Comparison of ENCODE assay signal across 8 cellular contexts in the genomic region with DNA sequence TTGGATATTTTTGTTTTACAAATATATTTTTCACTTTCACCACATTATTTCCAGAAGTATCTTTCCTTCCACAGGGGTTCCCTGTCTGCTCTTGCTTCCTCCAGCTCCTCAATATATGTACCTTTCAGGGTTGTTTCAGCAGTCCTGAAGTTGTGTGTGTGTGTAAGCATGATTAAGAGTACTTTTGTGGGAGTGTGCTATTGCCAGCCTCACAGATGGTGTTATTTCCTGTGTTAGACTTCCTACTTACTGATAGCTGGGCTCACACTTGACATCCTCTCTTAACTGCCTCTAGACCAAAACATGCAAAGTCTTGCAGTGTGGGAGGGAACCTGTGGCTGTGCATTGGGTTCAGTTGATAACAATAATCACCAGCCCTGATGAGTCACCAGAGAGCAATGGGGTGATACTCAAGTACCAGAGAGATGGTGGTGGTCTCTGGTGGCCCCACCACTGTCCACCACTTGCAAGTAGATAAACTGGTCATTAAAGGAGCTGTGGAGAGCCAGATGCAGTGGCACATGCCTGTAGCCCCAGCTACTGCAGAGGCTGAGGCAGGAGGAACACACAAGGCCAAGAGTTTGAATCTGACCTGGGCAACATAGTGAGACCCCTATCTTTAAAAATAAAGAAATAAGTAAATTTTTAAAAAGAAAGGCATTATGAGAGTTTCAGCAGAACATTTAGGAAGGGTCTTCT.
DNase-seq lines count a peak whose midpoint lies in the region; ATAC-seq, FAIRE-seq and TF ChIP-seq lines count a peak whose summit lies in the region.

No MANE protein-coding gene starts in this region.

- no peak for TF ChIP-seq EP300 in A549 (IDR thresholded peaks at IDR 0.05)

- ATAC-seq in A549: no peak
- peak; percentile 88 for ATAC-seq in GM19043 (IDR thresholded peaks at IDR 0.05; ENCODE audit: low read depth, unreplicated experiment)
- peak; percentile 90 for ATAC-seq in HG03159 (IDR thresholded peaks at IDR 0.05; ENCODE audit: unreplicated experiment)
- peak; percentile 77 to 99 (median 97) for ATAC-seq in T-cell (replicated peaks in 1 of 4)
- ATAC-seq in stimulated activated effector memory CD8-positive, alpha-beta T cell treated with anti-CD3 and anti-CD28 coated beads, Interleukin-12 subunit alpha, Interleukin-12 subunit beta, amount 100 ng/mL, for 72 hours: peak; percentile 92

- CTCF ChIA-PET in A549 (lab: Yijun Ruan, JAX): interaction anchor here (0.6 to 1.5 kb wide), 4 partner anchors 8 to 357 kb away, joined by 3 to 5 read pairs (median 4); no protein-coding TSS in a partner anchor
- CTCF ChIA-PET in T-cell (lab: Charles Lee): interaction anchor here in 1 of 2 donors (0.5 to 0.9 kb wide), 3 partner anchors 15 to 356 kb away, joined by 3 to 4 read pairs (median 3); no protein-coding TSS in a partner anchor

- no peaks in the 10 kb centered on the region for H3K9me3 Mint-ChIP-seq in T-cell
- no peaks in the 10 kb centered on the region for H3K9me3 Mint-ChIP-seq in stimulated activated effector memory CD8-positive, alpha-beta T cell treated with anti-CD3 and anti-CD28 coated beads, Interleukin-12 subunit alpha, Interleukin-12 subunit beta, amount 100 ng/mL, for 72 hours

- no peaks in the 10 kb centered on the region for H3K27me3 Mint-ChIP-seq in T-cell

- no peaks in the 10 kb centered on the region for H3K27me3 ChIP-seq in MG63

- no peak for FAIRE-seq in A549 (lab: Jason Lieb, UNC)

- no peaks in the 10 kb centered on the region for H3K36me3 Mint-ChIP-seq in T-cell
- H3K36me3 Mint-ChIP-seq in stimulated activated effector memory CD8-positive, alpha-beta T cell treated with anti-CD3 and anti-CD28 coated beads, Interleukin-12 subunit alpha, Interleukin-12 subunit beta, amount 100 ng/mL, for 72 hours: no peaks in the 10 kb centered on the region

- TF ChIP-seq CTCF in A549 (IDR thresholded peaks at IDR 0.05): no peak

- TF ChIP-seq POLR2A in A549 (IDR thresholded peaks at IDR 0.05; ENCODE audit: low read length): no peak

- peaks cover 26 to 43% (median 27%) of the 10 kb centered on the region in 3 donors for H3K4me1 Mint-ChIP-seq in T-cell
- H3K4me1 Mint-ChIP-seq in stimulated activated effector memory CD8-positive, alpha-beta T cell treated with anti-CD3 and anti-CD28 coated beads, Interleukin-12 subunit alpha, Interleukin-12 subunit beta, amount 100 ng/mL, for 72 hours: peaks cover 30% of the 10 kb centered on the region

- no peaks in the 10 kb centered on the region for H3K36me3 ChIP-seq in MG63

- POLR2A ChIA-PET in A549 (lab: Yijun Ruan, JAX): no interaction called here
- POLR2A ChIA-PET in T-cell (lab: Charles Lee): interaction anchor here in 1 of 2 donors (0.5 kb wide), 1 partner anchor 47 kb away, joined by 4 read pairs; no protein-coding TSS in a partner anchor

- H3K27ac Mint-ChIP-seq in T-cell: peak overlapping the region; percentile 89
- H3K27ac Mint-ChIP-seq in stimulated activated effector memory CD8-positive, alpha-beta T cell treated with anti-CD3 and anti-CD28 coated beads, Interleukin-12 subunit alpha, Interleukin-12 subunit beta, amount 100 ng/mL, for 72 hours: peak overlapping the region; percentile 75

- peaks cover 54% of the 10 kb centered on the region for H3K4me1 ChIP-seq in A549

- TF ChIP-seq RAD21 in A549 (conservative IDR thresholded peaks at IDR 0.05 in 1 of 2, IDR thresholded peaks at IDR 0.05 in 1 of 2): no peak

- DNase-seq in A549 (ENCODE audit: low read depth in 1 of 2, low spot score in 1 of 2): no peak
- DNase-seq in T-cell: peak; percentile 10 to 70 (median 46)
- peak; percentile 28 for DNase-seq in effector CD4-positive, alpha-beta T cell
- DNase-seq in stimulated activated effector memory CD8-positive, alpha-beta T cell treated with anti-CD3 and anti-CD28 coated beads, Interleukin-12 subunit alpha, Interleukin-12 subunit beta, amount 100 ng/mL, for 72 hours (ENCODE audit: low spot score in 2 of 2): peak; percentile 31 to 78
- DNase-seq in MG63: no peak
- DNase-seq in 8988T: no peak

- H3K27ac ChIP-seq in A549: peak overlapping the region; percentile 9 to 56; a peak in 4 of 6 replicates

- no peak overlapping the region; the same call in 2 of the 3 replicates for H3K4me2 ChIP-seq in A549

- peak overlapping the region; percentile 10 to 68 (median 61) for H3K4me3 Mint-ChIP-seq in T-cell
- peak overlapping the region; percentile 59 for H3K4me3 Mint-ChIP-seq in stimulated activated effector memory CD8-positive, alpha-beta T cell treated with anti-CD3 and anti-CD28 coated beads, Interleukin-12 subunit alpha, Interleukin-12 subunit beta, amount 100 ng/mL, for 72 hours

- H3K9me3 ChIP-seq in A549 (no peaks in the 10 kb centered on the region), MG63 (no peaks in the 10 kb centered on the region)

- H3K4me3 ChIP-seq in A549 (no peak overlapping the region), MG63 (no peak overlapping the region)

TF ChIP-seq in A549, 52 proteins besides CTCF, POLR2A, EP300 and RAD21:
- no peak for TF ChIP-seq FOSL2 (IDR thresholded peaks at IDR 0.05)
- TF ChIP-seq FOSL2 (CRISPR knock-in tag; IDR thresholded peaks at IDR 0.05): peak; percentile 33; the same call in 1 of the 2 replicates
- no peak for TF ChIP-seq CBX8 (IDR thresholded peaks at IDR 0.05)

Comparison
In these comparisons a context has a peak if more than half of its experiments do, and no peak if none do; other contexts are left out.
1. ATAC-seq: peak in GM19043 (single experiment), HG03159 (single experiment), T-cell (4 of 4) and stimulated activated effector memory CD8-positive, alpha-beta T cell treated with anti-CD3 and anti-CD28 coated beads, Interleukin-12 subunit alpha, Interleukin-12 subunit beta, amount 100 ng/mL, for 72 hours (single experiment); none in A549 (0 of 2).
2. DNase-seq: peak in T-cell (34 of 34), effector CD4-positive, alpha-beta T cell (single experiment) and stimulated activated effector memory CD8-positive, alpha-beta T cell treated with anti-CD3 and anti-CD28 coated beads, Interleukin-12 subunit alpha, Interleukin-12 subunit beta, amount 100 ng/mL, for 72 hours (2 of 2); none in A549 (0 of 2), MG63 (single experiment) and 8988T (single experiment).